ENCODE assay signal across 19 cellular contexts in the genomic region with DNA sequence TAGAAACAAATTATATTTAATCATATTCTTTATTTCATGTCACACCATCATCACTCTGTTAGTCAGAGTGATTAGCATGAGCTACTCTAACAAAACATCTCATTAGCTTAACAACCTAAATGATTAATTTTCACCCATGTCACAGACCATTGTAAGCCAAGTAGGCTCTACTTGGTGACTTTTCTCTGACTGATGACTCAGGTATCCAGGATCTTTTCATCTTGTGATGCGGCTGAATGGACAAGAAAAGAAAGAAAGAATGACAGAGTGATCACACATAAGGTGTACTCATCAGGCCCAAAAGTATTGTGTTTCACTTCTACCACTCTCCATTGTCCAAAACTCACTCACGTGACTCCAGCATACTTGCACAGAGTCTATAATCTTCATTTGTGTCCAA.
"Had no signal": no experiment of that assay in that cellular context is flagged by ENCODE, and none has a peak within 500 bp of the region (broad histone marks: within the 10 kb centered on the region; RNA-seq: fewer than 3 reads in every experiment).

No MANE protein-coding gene starts in this region.

- H3K36me3 ChIP-seq: esophagus squamous epithelium, transverse colon, vagina had no signal

- H3K9me3 ChIP-seq: esophagus squamous epithelium, mucosa of descending colon, transverse colon, vagina had no signal

- H3K4me1 ChIP-seq: esophagus squamous epithelium, transverse colon, vagina had no signal

- H3K27ac Mint-ChIP-seq: activated CD4-positive, alpha-beta memory T cell treated with anti-CD3 and anti-CD28 coated beads for 36 hours; activated naive CD4-positive, alpha-beta T cell treated with anti-CD3 and anti-CD28 coated beads, Interleukin-2, amount 50 U/mL, for 72 hours; activated T-helper 1 cell treated with anti-CD3 and anti-CD28 coated beads, Interleukin-12 subunit alpha, Interleukin-12 subunit beta, Interleukin-2, Interleukin-4 antibody, amounts not matched to agents 30 ng/mL and 10 ng/mL and 1 ng/mL, durations not matched to agents 14 hours and 24 hours and 36 hours; naive B cell; progenitor cell of endocrine pancreas; stimulated activated naive CD8-positive, alpha-beta T cell treated with anti-CD3 and anti-CD28 coated beads, Interleukin-15, Interleukin-2, amounts not matched to agents 100 ng/mL and 50 ng/mL, for 24 hours had no signal

- ATAC-seq: activated naive CD4-positive, alpha-beta T cell treated with anti-CD3 and anti-CD28 coated beads, Interleukin-2, amount 50 U/mL, for 72 hours; mucosa of descending colon; right cardiac atrium had no signal

- H3K36me3 Mint-ChIP-seq: activated CD4-positive, alpha-beta memory T cell treated with anti-CD3 and anti-CD28 coated beads for 36 hours; activated naive CD4-positive, alpha-beta T cell treated with anti-CD3 and anti-CD28 coated beads, Interleukin-2, amount 50 U/mL, for 72 hours; naive B cell had no signal

- H3K27ac ChIP-seq: esophagus squamous epithelium, transverse colon, vagina had no signal

- H3K27me3 Mint-ChIP-seq: activated CD4-positive, alpha-beta memory T cell treated with anti-CD3 and anti-CD28 coated beads for 36 hours; naive B cell; progenitor cell of endocrine pancreas; stimulated activated naive CD8-positive, alpha-beta T cell treated with anti-CD3 and anti-CD28 coated beads, Interleukin-15, Interleukin-2, amounts not matched to agents 100 ng/mL and 50 ng/mL, for 24 hours had no signal

- DNase-seq: activated CD4-positive, alpha-beta memory T cell treated with anti-CD3 and anti-CD28 coated beads for 36 hours; activated CD4-positive, alpha-beta T cell treated with anti-CD3 and anti-CD28 coated beads for 4 hours; activated gamma-delta T cell treated with Interleukin-2 at 50 U/mL for 16 hours; activated T-cell treated with anti-CD3 and anti-CD28 coated beads for 4 hours; caudate nucleus; esophagus squamous epithelium; mesenchymal stem cell; mucosa of descending colon; naive B cell; right cardiac atrium; SW 1271; T-helper 2 cell; transverse colon had no signal

- H3K4me3 Mint-ChIP-seq: activated CD4-positive, alpha-beta memory T cell treated with anti-CD3 and anti-CD28 coated beads for 36 hours; activated T-helper 1 cell treated with anti-CD3 and anti-CD28 coated beads, Interleukin-12 subunit alpha, Interleukin-12 subunit beta, Interleukin-2, Interleukin-4 antibody, amounts not matched to agents 30 ng/mL and 10 ng/mL and 1 ng/mL, durations not matched to agents 14 hours and 24 hours and 36 hours; naive B cell; neural crest cell; stimulated activated naive CD8-positive, alpha-beta T cell treated with anti-CD3 and anti-CD28 coated beads, Interleukin-15, Interleukin-2, amounts not matched to agents 100 ng/mL and 50 ng/mL, for 24 hours had no signal

- H3K9me3 Mint-ChIP-seq: activated CD4-positive, alpha-beta memory T cell treated with anti-CD3 and anti-CD28 coated beads for 36 hours; activated naive CD4-positive, alpha-beta T cell treated with anti-CD3 and anti-CD28 coated beads, Interleukin-2, amount 50 U/mL, for 72 hours; activated T-helper 1 cell treated with anti-CD3 and anti-CD28 coated beads, Interleukin-12 subunit alpha, Interleukin-12 subunit beta, Interleukin-2, Interleukin-4 antibody, amounts not matched to agents 30 ng/mL and 10 ng/mL and 1 ng/mL, durations not matched to agents 14 hours and 24 hours and 36 hours had no signal

- H3K4me1 Mint-ChIP-seq: naive B cell, neural crest cell had no signal

- H3K27me3 ChIP-seq: esophagus squamous epithelium, transverse colon, vagina had no signal

- H3K4me3 ChIP-seq: esophagus squamous epithelium, mucosa of descending colon, transverse colon, vagina had no signal
